Comparison of ENCODE assay signal across 13 cellular contexts in the genomic region with DNA sequence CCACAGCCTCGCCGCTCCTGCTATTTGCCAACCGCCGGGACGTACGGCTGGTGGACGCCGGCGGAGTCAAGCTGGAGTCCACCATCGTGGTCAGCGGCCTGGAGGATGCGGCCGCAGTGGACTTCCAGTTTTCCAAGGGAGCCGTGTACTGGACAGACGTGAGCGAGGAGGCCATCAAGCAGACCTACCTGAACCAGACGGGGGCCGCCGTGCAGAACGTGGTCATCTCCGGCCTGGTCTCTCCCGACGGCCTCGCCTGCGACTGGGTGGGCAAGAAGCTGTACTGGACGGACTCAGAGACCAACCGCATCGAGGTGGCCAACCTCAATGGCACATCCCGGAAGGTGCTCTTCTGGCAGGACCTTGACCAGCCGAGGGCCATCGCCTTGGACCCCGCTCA. TPM values are rescaled to one million over a fixed set of nuclear protein-coding genes. Genes with fewer than 3 reads are reported as not detected.
DNase-seq lines count a peak whose midpoint lies in the region; ATAC-seq, FAIRE-seq and TF ChIP-seq lines count a peak whose summit lies in the region.
"Had no signal": no experiment of that assay in that cellular context is flagged by ENCODE, and none has a peak within 500 bp of the region (broad histone marks: within the 10 kb centered on the region; RNA-seq: fewer than 3 reads in every experiment).

No MANE protein-coding gene starts in this region.

- peak; percentile 61 for FAIRE-seq in GM12892 (lab: Jason Lieb, UNC)
- FAIRE-seq: A549, GM12878 had no signal

- H3K4me1 ChIP-seq in neuronal stem cell (ENCODE audit: control insufficient read depth in 2 of 2, insufficient read depth in 1 of 2, low read depth in 1 of 2, low read length in 2 of 2), result peaks cover 5 to 6% of the 10 kb centered on the region in 2 donors
- peaks cover 7 to 93% (median 78%) of the 10 kb centered on the region in 4 donors for H3K4me1 ChIP-seq in tibial artery

- no peaks in the 10 kb centered on the region for H3K27me3 ChIP-seq in neuronal stem cell (ENCODE audit: control insufficient read depth in 3 of 3, insufficient read depth in 3 of 3, low read depth in 1 of 3, low read length in 3 of 3)
- no peaks in the 10 kb centered on the region for H3K27me3 ChIP-seq in tibial artery

- DNase-seq in GM12892 (ENCODE audit: insufficient read length), result no peak
- no peak for DNase-seq in activated B cell treated with CpG ODN at 0.5 μM for 24 hours
- DNase-seq in neuronal stem cell (ENCODE audit: low spot score), result no peak
- no peak for DNase-seq in tibial artery
- no peak for DNase-seq in GDM1 (lab: John Stamatoyannopoulos, UW)
- DNase-seq in cerebellar cortex (ENCODE audit: low spot score), result no peak
- DNase-seq: DMS 273 treated with DMSO at 0.1 percent for 48 hours, Kasumi-1, KBM-7 had no signal

- no peak for TF ChIP-seq CTCF in activated B cell treated with CpG ODN at 0.5 μM for 24 hours (IDR thresholded peaks at IDR 0.05)
- no peak for TF ChIP-seq CTCF in tibial artery (IDR thresholded peaks at IDR 0.05)

- no peaks in the 10 kb centered on the region for H3K27me3 Mint-ChIP-seq in activated B cell treated with CpG ODN at 0.5 μM for 24 hours
- H3K27me3 Mint-ChIP-seq: CD4-positive, CD25-positive, alpha-beta regulatory T cell had no signal

- H3K27ac ChIP-seq in neuronal stem cell (replicated peaks; ENCODE audit: low read length) (no peak overlapping the region), tibial artery (peak overlapping the region; percentile 78 to 83)

- no peak overlapping the region for H2BK15ac ChIP-seq in neuronal stem cell (ENCODE audit: low read length)

- no CpG with 5 or more reads among the region's 32 CpGs for WGBS in neuronal stem cell (ENCODE audit: extremely low coverage in 2 of 2, insufficient read length in 2 of 2, insufficient replicate concordance in 1 of 2), 2 donors

- H3K36me3 Mint-ChIP-seq in activated B cell treated with CpG ODN at 0.5 μM for 24 hours (ENCODE audit: low read depth), result no peaks in the 10 kb centered on the region

- H3K27ac Mint-ChIP-seq in activated B cell treated with CpG ODN at 0.5 μM for 24 hours, result no peak overlapping the region
- H3K27ac Mint-ChIP-seq: CD4-positive, CD25-positive, alpha-beta regulatory T cell had no signal

- no peak overlapping the region for H2AFZ ChIP-seq in neuronal stem cell (ENCODE audit: low read length)

- intact Hi-C loops in activated B cell treated with CpG ODN at 0.5 μM for 24 hours (cut with micrococcal nuclease), result no loop called here
- intact Hi-C loops in tibial artery (cut with DNase I; ENCODE audit: low total_unique reads), result no loop called here

- CTCF ChIA-PET in activated B cell treated with CpG ODN at 0.5 μM for 24 hours (lab: Charles Lee), result no interaction called here

- peak overlapping the region in 1 of 2 donors; percentile 23 for H3K4me3 ChIP-seq in neuronal stem cell (ENCODE audit: low read length in 2 of 2)
- H3K4me3 ChIP-seq in tibial artery, result no peak overlapping the region
- H3K4me3 ChIP-seq: A549, GM12878 had no signal

- ATAC-seq in activated B cell treated with CpG ODN at 0.5 μM for 24 hours (ENCODE audit: low read depth) (no peak), GM21390 (IDR thresholded peaks at IDR 0.05; ENCODE audit: unreplicated experiment) (no peak)
- ATAC-seq: A549, GM12878 had no signal

- peak overlapping the region; percentile 41 for H3K4me3 Mint-ChIP-seq in activated B cell treated with CpG ODN at 0.5 μM for 24 hours
- H3K4me3 Mint-ChIP-seq: CD4-positive, CD25-positive, alpha-beta regulatory T cell had no signal

- no peak overlapping the region for H2BK12ac ChIP-seq in neuronal stem cell (ENCODE audit: low read length)

- H3K36me3 ChIP-seq in neuronal stem cell (replicated peaks in 1 of 2; ENCODE audit: control insufficient read depth in 2 of 2, insufficient read depth in 2 of 2, low read length in 2 of 2), result peaks cover 7 to 24% of the 10 kb centered on the region in 2 donors
- H3K36me3 ChIP-seq in tibial artery, result peaks cover 0 to 10% (median 0%) of the 10 kb centered on the region in 3 donors

- no peak overlapping the region for H2BK5ac ChIP-seq in neuronal stem cell (ENCODE audit: low read length)

- H3K9me3 ChIP-seq in neuronal stem cell (replicated peaks in 1 of 2; ENCODE audit: control insufficient read depth in 2 of 2, insufficient read depth in 1 of 2, low read depth in 1 of 2, low read length in 2 of 2) (peaks cover 2 to 13% of the 10 kb centered on the region in 2 donors), tibial artery (no peaks in the 10 kb centered on the region)

- no peak overlapping the region for H3K4ac ChIP-seq in neuronal stem cell (ENCODE audit: low read length)

- no peaks in the 10 kb centered on the region for H3K9me3 Mint-ChIP-seq in activated B cell treated with CpG ODN at 0.5 μM for 24 hours
- H3K9me3 Mint-ChIP-seq: CD4-positive, CD25-positive, alpha-beta regulatory T cell had no signal

- H3K4me2 ChIP-seq in neuronal stem cell (ENCODE audit: insufficient read depth, low read length, poor library complexity, severe bottlenecking), result no peak overlapping the region
- H3K4me2 ChIP-seq: A549 had no signal

- peaks cover 12% of the 10 kb centered on the region for H3K79me1 ChIP-seq in neuronal stem cell (ENCODE audit: low read depth, low read length)

- H2AK5ac ChIP-seq in neuronal stem cell (ENCODE audit: low read depth, low read length), result no peak overlapping the region

- POLR2A ChIA-PET in activated B cell treated with CpG ODN at 0.5 μM for 24 hours (lab: Charles Lee), result no interaction called here

- peak overlapping the region; percentile 60 for H3K18ac ChIP-seq in neuronal stem cell (ENCODE audit: low read length)

- H3K4me1 Mint-ChIP-seq in activated B cell treated with CpG ODN at 0.5 μM for 24 hours, result peaks cover 33% of the 10 kb centered on the region

- H2BK120ac ChIP-seq in neuronal stem cell (ENCODE audit: low read depth, low read length), result no peak overlapping the region

- TF ChIP-seq POLR2A in GM12892 (IDR thresholded peaks at IDR 0.05; ENCODE audit: low read depth, low read length), result no peak

- H4K91ac ChIP-seq in neuronal stem cell (ENCODE audit: low read depth, low read length, poor library complexity), result peak overlapping the region; percentile 64

- peak overlapping the region; percentile 71 for H3K23ac ChIP-seq in neuronal stem cell (ENCODE audit: low read depth, low read length, poor library complexity)

- H3K9ac ChIP-seq in neuronal stem cell (ENCODE audit: low read depth, low read length, poor library complexity), result peak overlapping the region; percentile 15

- H3K14ac ChIP-seq in neuronal stem cell (ENCODE audit: low read length), result peak overlapping the region; percentile 67

- H4K8ac ChIP-seq in neuronal stem cell (ENCODE audit: low read depth, low read length), result no peak overlapping the region

RNA-seq across cellular contexts. Expression of a gene that starts 35.5 kb away (rescaled TPM):
- 2.6 TPM for polyA plus RNA-seq in GM12892 (2012; ENCODE audit: missing spikeins)
- total RNA-seq in activated B cell treated with CpG ODN at 0.5 μM for 24 hours, result 7.7 and 8.7 TPM in 2 replicates
- polyA plus RNA-seq in neuronal stem cell (2013, experiment 1 of 2), result 32.3 TPM
- 34.5 TPM for polyA plus RNA-seq in neuronal stem cell (2013, experiment 2 of 2)
